8 cellular contexts compared by ENCODE assay signal in genomic region chr6:16669227-16669626, GRCh38.
DNase-seq lines count a peak whose midpoint lies in the region; ATAC-seq and TF ChIP-seq lines count a peak whose summit lies in the region.

No MANE protein-coding gene starts in this region.

- H3K36me3 ChIP-seq in prostate gland = no peaks in the 10 kb centered on the region

- intact Hi-C loops in prostate gland (cut with DNase I) = no loop called here

- DNase-seq in dermis microvascular lymphatic vessel endothelial cell (ENCODE audit: low read depth in 2 of 2) (peak; percentile 18 to 93), prostate gland (ENCODE audit: low spot score) (no peak), DMS53 (lab: John Stamatoyannopoulos, UW) (no peak)
- peak; percentile 54 to 60 for DNase-seq in stimulated activated CD8-positive, alpha-beta memory T cell treated with anti-CD3 and anti-CD28 coated beads, Interleukin-15, amount 100 ng/mL, for 48 hours (ENCODE audit: low read depth in 2 of 2)

- peak; percentile 35 for ATAC-seq in HG03442 (IDR thresholded peaks at IDR 0.05; ENCODE audit: unreplicated experiment)
- ATAC-seq in activated CD4-positive, CD25-positive, alpha-beta regulatory T cell treated with anti-CD3 and anti-CD28 coated beads, Interleukin-2, amount 50 U/mL, for 24 hours = peak; percentile 74 to 81
- ATAC-seq in GM18861 (IDR thresholded peaks at IDR 0.05; ENCODE audit: unreplicated experiment) = no peak
- ATAC-seq in GM21447 (IDR thresholded peaks at IDR 0.05; ENCODE audit: unreplicated experiment) = no peak

- peaks cover 4% of the 10 kb centered on the region for H3K4me1 ChIP-seq in prostate gland (replicated peaks)

- H3K27ac ChIP-seq in prostate gland = no peak overlapping the region

- H3K4me3 ChIP-seq in prostate gland = no peak overlapping the region

- 70% methylated on average over 3 of the region's 3 CpGs for WGBS in prostate gland

- TF ChIP-seq POLR2A in prostate gland (IDR thresholded peaks at IDR 0.05) = no peak

- no peak for TF ChIP-seq CTCF in prostate gland (IDR thresholded peaks at IDR 0.05)

- H3K27me3 ChIP-seq in prostate gland (replicated peaks; ENCODE audit: insufficient read depth) = no peaks in the 10 kb centered on the region

- no peaks in the 10 kb centered on the region for H3K9me3 ChIP-seq in prostate gland

Comparison
In these comparisons a context has a peak if more than half of its experiments do, and no peak if none do; other contexts are left out.
1. ATAC-seq: peak in HG03442 (single experiment) and activated CD4-positive, CD25-positive, alpha-beta regulatory T cell treated with anti-CD3 and anti-CD28 coated beads, Interleukin-2, amount 50 U/mL, for 24 hours (2 of 2); none in GM18861 (single experiment) and GM21447 (single experiment).
2. DNase-seq: peak in dermis microvascular lymphatic vessel endothelial cell (2 of 2) and stimulated activated CD8-positive, alpha-beta memory T cell treated with anti-CD3 and anti-CD28 coated beads, Interleukin-15, amount 100 ng/mL, for 48 hours (2 of 2); none in prostate gland (single experiment) and DMS53 (single experiment).